In genomic region chr9:70278312-70278711, GRCh38 we compare ENCODE assay signal across 2 cellular contexts.
A peak's percentile ranks its signal among the peaks of the same experiment; 100 is the strongest.
TF ChIP-seq lines count a peak whose summit lies in the region.

No MANE protein-coding gene starts in this region.

TF ChIP-seq in IMR-90, 13 proteins besides CTCF, POLR2A, EP300 and RAD21:
- TF ChIP-seq MXI1 (IDR thresholded peaks at IDR 0.05; ENCODE audit: borderline replicate concordance, low read depth, low read length) (no peak), MAFK (IDR thresholded peaks at IDR 0.05; ENCODE audit: low read depth, low read length) (peak; percentile 86)

TF ChIP-seq in K562, 482 proteins besides CTCF, POLR2A, EP300 and RAD21:
- TF ChIP-seq ZNF316 (IDR thresholded peaks at IDR 0.05) = peak; percentile 70
- no peak for TF ChIP-seq SP1 (CRISPR knock-in tag; IDR thresholded peaks at IDR 0.05)
- peak; percentile 51 for TF ChIP-seq MAFF (IDR thresholded peaks at IDR 0.05; ENCODE audit: low read length)
- 0 out of 2 replicates have a peak, but pooled peaks have one; percentile 15 for TF ChIP-seq C11orf30 (IDR thresholded peaks at IDR 0.05; ENCODE audit: low read depth)
- TF ChIP-seq HNRNPLL (IDR thresholded peaks at IDR 0.05; ENCODE audit: low read depth, low read length, poor library complexity, severe bottlenecking) = no peak
